8 cellular contexts compared by ENCODE assay signal in genomic region chr7:22559829-22560489, GRCh38. TPM values are rescaled to one million over a fixed set of nuclear protein-coding genes. Genes with fewer than 3 reads are reported as not detected.
DNase-seq lines count a peak whose midpoint lies in the region; ATAC-seq and TF ChIP-seq lines count a peak whose summit lies in the region.

No MANE protein-coding gene starts in this region.

- TF ChIP-seq CTCF in OCI-LY1 (IDR thresholded peaks at IDR 0.05; ENCODE audit: low read length), result peak; percentile 99
- TF ChIP-seq CTCF in epithelial cell of proximal tubule (conservative IDR thresholded peaks at IDR 0.05; ENCODE audit: low read depth, low read length), result peak; percentile 99

- 0 out of 2 replicates have a peak, but pooled peaks cover 3% of the 10 kb centered on the region for H3K27me3 ChIP-seq in OCI-LY1 (ENCODE audit: insufficient read depth, low read length)

- no peak overlapping the region for H3K4me3 ChIP-seq in OCI-LY1 (ENCODE audit: low read depth, low read length, poor library complexity, severe bottlenecking)
- H3K4me3 ChIP-seq in epithelial cell of proximal tubule (ENCODE audit: low read depth, low read length), result no peak overlapping the region

- TF ChIP-seq EP300 in Ishikawa (IDR thresholded peaks at IDR 0.05; ENCODE audit: borderline replicate concordance), result no peak

- H3K9ac ChIP-seq in OCI-LY1 (ENCODE audit: low read length), result no peak overlapping the region

- H2AFZ ChIP-seq in OCI-LY1 (ENCODE audit: low read length), result no peak overlapping the region

- DNase-seq in CD1c-positive myeloid dendritic cell (ENCODE audit: extremely low spot score) (peak; percentile 85), epithelial cell of proximal tubule (ENCODE audit: low read depth) (no peak), naive B cell (peak; percentile 75)
- peak; percentile 66 for DNase-seq in activated CD8-positive, alpha-beta memory T cell treated with anti-CD3 and anti-CD28 coated beads, Interleukin-2, amount 50 U/mL, for 48 hours
- peak; percentile 66 to 73 for DNase-seq in stimulated activated naive CD8-positive, alpha-beta T cell treated with anti-CD3 and anti-CD28 coated beads, Interleukin-15, amount 100 ng/mL, for 72 hours

- no peaks in the 10 kb centered on the region for H3K9me3 Mint-ChIP-seq in naive B cell
- no peaks in the 10 kb centered on the region for H3K9me3 Mint-ChIP-seq in stimulated activated naive CD8-positive, alpha-beta T cell treated with anti-CD3 and anti-CD28 coated beads, Interleukin-15, amount 100 ng/mL, for 72 hours

- no peaks in the 10 kb centered on the region for H3K36me3 ChIP-seq in OCI-LY1 (ENCODE audit: insufficient read depth, low read length)

- no peaks in the 10 kb centered on the region for H3K36me3 Mint-ChIP-seq in naive B cell

- H3K4me2 ChIP-seq in OCI-LY1 (ENCODE audit: low read length), result no peak overlapping the region

- no peak overlapping the region for H3K27ac ChIP-seq in OCI-LY1 (ENCODE audit: low read depth, low read length, poor library complexity, severe bottlenecking)

- no peaks in the 10 kb centered on the region for H3K4me1 ChIP-seq in OCI-LY1 (ENCODE audit: insufficient read depth, low read length, severe bottlenecking)

- H3K9me2 ChIP-seq in OCI-LY1 (ENCODE audit: low read depth, low read length), result no peaks in the 10 kb centered on the region

- ATAC-seq in GM19397 (IDR thresholded peaks at IDR 0.05; ENCODE audit: unreplicated experiment) (peak; percentile 42), naive B cell (ENCODE audit: low read depth in 2 of 2) (peak; percentile 88 to 91)
- peak; percentile 77 for ATAC-seq in stimulated activated naive CD8-positive, alpha-beta T cell treated with anti-CD3 and anti-CD28 coated beads, Interleukin-15, amount 100 ng/mL, for 72 hours

- peaks cover 0 to 10% (median 0%) of the 10 kb centered on the region in 3 donors for H3K27me3 Mint-ChIP-seq in naive B cell
- peaks cover 22% of the 10 kb centered on the region for H3K27me3 Mint-ChIP-seq in stimulated activated naive CD8-positive, alpha-beta T cell treated with anti-CD3 and anti-CD28 coated beads, Interleukin-15, amount 100 ng/mL, for 72 hours

- no peaks in the 10 kb centered on the region for H4K20me1 ChIP-seq in OCI-LY1 (ENCODE audit: insufficient read depth, low read length)

- no peaks in the 10 kb centered on the region for H3K79me2 ChIP-seq in OCI-LY1 (ENCODE audit: insufficient read depth, low read length)

- peak overlapping the region in 2 of 8 donors; percentile 3 to 47 for H3K4me3 Mint-ChIP-seq in naive B cell
- no peak overlapping the region for H3K4me3 Mint-ChIP-seq in stimulated activated naive CD8-positive, alpha-beta T cell treated with anti-CD3 and anti-CD28 coated beads, Interleukin-15, amount 100 ng/mL, for 72 hours

- H3K9me3 ChIP-seq in OCI-LY1 (ENCODE audit: low read length), result no peaks in the 10 kb centered on the region

- no peaks in the 10 kb centered on the region for H3F3A ChIP-seq in OCI-LY1 (ENCODE audit: insufficient read depth, low read length)

- H3K27ac Mint-ChIP-seq in naive B cell, result peak overlapping the region in 4 of 6 donors; percentile 26 to 62 (median 37)
- H3K27ac Mint-ChIP-seq in stimulated activated naive CD8-positive, alpha-beta T cell treated with anti-CD3 and anti-CD28 coated beads, Interleukin-15, amount 100 ng/mL, for 72 hours, result no peak overlapping the region

- H3K4me1 Mint-ChIP-seq in naive B cell, result peaks cover 36 to 51% (median 36%) of the 10 kb centered on the region in 3 donors
- H3K4me1 Mint-ChIP-seq in stimulated activated naive CD8-positive, alpha-beta T cell treated with anti-CD3 and anti-CD28 coated beads, Interleukin-15, amount 100 ng/mL, for 72 hours, result peaks cover 37% of the 10 kb centered on the region

- peak; percentile 88 for TF ChIP-seq RAD21 in Ishikawa (IDR thresholded peaks at IDR 0.05; ENCODE audit: low read depth)

TF ChIP-seq in Ishikawa, 13 proteins besides CTCF, POLR2A, EP300 and RAD21:
- TF ChIP-seq TCF12 (IDR thresholded peaks at IDR 0.05; ENCODE audit: low read depth), result no peak
- no peak for TF ChIP-seq FOXM1 (IDR thresholded peaks at IDR 0.05; ENCODE audit: borderline replicate concordance, low read depth)
- TF ChIP-seq EGR1 (IDR thresholded peaks at IDR 0.05), result no peak
- TF ChIP-seq TEAD4 (IDR thresholded peaks at IDR 0.05), result no peak
- no peak for TF ChIP-seq CEBPB (IDR thresholded peaks at IDR 0.05)
- TF ChIP-seq USF1 (IDR thresholded peaks at IDR 0.05), result no peak
- no peak for TF ChIP-seq NFIC (IDR thresholded peaks at IDR 0.05)
- TF ChIP-seq TAF1 (IDR thresholded peaks at IDR 0.05; ENCODE audit: low read depth), result no peak
- TF ChIP-seq YY1 (IDR thresholded peaks at IDR 0.05; ENCODE audit: low read depth), result no peak
- TF ChIP-seq, protein P1, sequence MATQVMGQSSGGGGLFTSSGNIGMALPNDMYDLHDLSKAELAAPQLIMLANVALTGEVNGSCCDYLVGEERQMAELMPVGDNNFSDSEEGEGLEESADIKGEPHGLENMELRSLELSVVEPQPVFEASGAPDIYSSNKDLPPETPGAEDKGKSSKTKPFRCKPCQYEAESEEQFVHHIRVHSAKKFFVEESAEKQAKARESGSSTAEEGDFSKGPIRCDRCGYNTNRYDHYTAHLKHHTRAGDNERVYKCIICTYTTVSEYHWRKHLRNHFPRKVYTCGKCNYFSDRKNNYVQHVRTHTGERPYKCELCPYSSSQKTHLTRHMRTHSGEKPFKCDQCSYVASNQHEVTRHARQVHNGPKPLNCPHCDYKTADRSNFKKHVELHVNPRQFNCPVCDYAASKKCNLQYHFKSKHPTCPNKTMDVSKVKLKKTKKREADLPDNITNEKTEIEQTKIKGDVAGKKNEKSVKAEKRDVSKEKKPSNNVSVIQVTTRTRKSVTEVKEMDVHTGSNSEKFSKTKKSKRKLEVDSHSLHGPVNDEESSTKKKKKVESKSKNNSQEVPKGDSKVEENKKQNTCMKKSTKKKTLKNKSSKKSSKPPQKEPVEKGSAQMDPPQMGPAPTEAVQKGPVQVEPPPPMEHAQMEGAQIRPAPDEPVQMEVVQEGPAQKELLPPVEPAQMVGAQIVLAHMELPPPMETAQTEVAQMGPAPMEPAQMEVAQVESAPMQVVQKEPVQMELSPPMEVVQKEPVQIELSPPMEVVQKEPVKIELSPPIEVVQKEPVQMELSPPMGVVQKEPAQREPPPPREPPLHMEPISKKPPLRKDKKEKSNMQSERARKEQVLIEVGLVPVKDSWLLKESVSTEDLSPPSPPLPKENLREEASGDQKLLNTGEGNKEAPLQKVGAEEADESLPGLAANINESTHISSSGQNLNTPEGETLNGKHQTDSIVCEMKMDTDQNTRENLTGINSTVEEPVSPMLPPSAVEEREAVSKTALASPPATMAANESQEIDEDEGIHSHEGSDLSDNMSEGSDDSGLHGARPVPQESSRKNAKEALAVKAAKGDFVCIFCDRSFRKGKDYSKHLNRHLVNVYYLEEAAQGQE (IDR thresholded peaks at IDR 0.05; ENCODE audit: low read depth), result no peak
- TF ChIP-seq, protein P2, sequence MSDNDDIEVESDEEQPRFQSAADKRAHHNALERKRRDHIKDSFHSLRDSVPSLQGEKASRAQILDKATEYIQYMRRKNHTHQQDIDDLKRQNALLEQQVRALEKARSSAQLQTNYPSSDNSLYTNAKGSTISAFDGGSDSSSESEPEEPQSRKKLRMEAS (IDR thresholded peaks at IDR 0.05), result no peak
- no peak for TF ChIP-seq CREB1 (IDR thresholded peaks at IDR 0.05; ENCODE audit: low read depth)

RNA-seq across cellular contexts. Expression of gene STEAP1B, which starts 60.0 kb away (rescaled TPM):
- 0.17 and 5.0 TPM in 2 replicates for total RNA-seq in epithelial cell of proximal tubule
- polyA plus RNA-seq in naive B cell (ENCODE audit: low read depth in 6 of 6), result 10 to 100 TPM in 5 of 6 donors, 1 to 10 TPM in 1; 5.3 to 37.3 (median 30.2) TPM

Comparison
In these comparisons a context has a peak if more than half of its experiments do, and no peak if none do; other contexts are left out.
1. H3K27ac Mint-ChIP-seq: peak in naive B cell (4 of 6); none in stimulated activated naive CD8-positive, alpha-beta T cell treated with anti-CD3 and anti-CD28 coated beads, Interleukin-15, amount 100 ng/mL, for 72 hours (0 of 2).
2. Peak in every context shown above with its lines, with median percentiles within 50 percentile points of each other: ATAC-seq.